Comparison of ENCODE assay signal across 35 cellular contexts in genomic region chr1:80453775-80454174, GRCh38.
"Had no signal": no experiment of that assay in that cellular context is flagged by ENCODE, and none has a peak within 500 bp of the region (broad histone marks: within the 10 kb centered on the region; RNA-seq: fewer than 3 reads in every experiment).

No MANE protein-coding gene starts in this region.

- H3K9me3 ChIP-seq: MG63 had no signal

- H3K27me3 ChIP-seq: MG63 had no signal

- H3K4me3 ChIP-seq: MG63 had no signal

- H3K36me3 ChIP-seq: MG63 had no signal

- DNase-seq: Karpas-422, Kasumi-1, MG63, MM.1S, MV-4-11, NCI-H1048, NCI-H1092, NCI-H1092 treated with DMSO at 0.1 percent for 48 hours, NCI-H1105, NCI-H1105 treated with DMSO at 0.1 percent for 48 hours, NCI-H1417, NCI-H1417 treated with DMSO at 0.1 percent for 48 hours, NCI-H1436, NCI-H1436 treated with DMSO at 0.1 percent for 48 hours, NCI-H146, NCI-H1694, NCI-H1694 treated with DMSO at 0.1 percent for 48 hours, NCI-H187, NCI-H187 treated with DMSO at 0.1 percent for 48 hours, NCI-H1930, NCI-H2029, NCI-H2029 treated with DMSO at 0.1 percent for 48 hours, NCI-H2081, NCI-H2081 treated with DMSO at 0.1 percent for 48 hours, NCI-H2107, NCI-H2171, NCI-H2171 treated with DMSO at 0.1 percent for 48 hours, NCI-H2227 treated with DMSO at 0.1 percent for 48 hours, NCI-H226, NCI-H345, NCI-H446, NCI-H446 treated with DMSO at 0.1 percent for 48 hours, NCI-H510A, NCI-H510A treated with DMSO at 0.1 percent for 48 hours, NCI-H524 had no signal
